ENCODE assay signal across 8 cellular contexts in the genomic region with DNA sequence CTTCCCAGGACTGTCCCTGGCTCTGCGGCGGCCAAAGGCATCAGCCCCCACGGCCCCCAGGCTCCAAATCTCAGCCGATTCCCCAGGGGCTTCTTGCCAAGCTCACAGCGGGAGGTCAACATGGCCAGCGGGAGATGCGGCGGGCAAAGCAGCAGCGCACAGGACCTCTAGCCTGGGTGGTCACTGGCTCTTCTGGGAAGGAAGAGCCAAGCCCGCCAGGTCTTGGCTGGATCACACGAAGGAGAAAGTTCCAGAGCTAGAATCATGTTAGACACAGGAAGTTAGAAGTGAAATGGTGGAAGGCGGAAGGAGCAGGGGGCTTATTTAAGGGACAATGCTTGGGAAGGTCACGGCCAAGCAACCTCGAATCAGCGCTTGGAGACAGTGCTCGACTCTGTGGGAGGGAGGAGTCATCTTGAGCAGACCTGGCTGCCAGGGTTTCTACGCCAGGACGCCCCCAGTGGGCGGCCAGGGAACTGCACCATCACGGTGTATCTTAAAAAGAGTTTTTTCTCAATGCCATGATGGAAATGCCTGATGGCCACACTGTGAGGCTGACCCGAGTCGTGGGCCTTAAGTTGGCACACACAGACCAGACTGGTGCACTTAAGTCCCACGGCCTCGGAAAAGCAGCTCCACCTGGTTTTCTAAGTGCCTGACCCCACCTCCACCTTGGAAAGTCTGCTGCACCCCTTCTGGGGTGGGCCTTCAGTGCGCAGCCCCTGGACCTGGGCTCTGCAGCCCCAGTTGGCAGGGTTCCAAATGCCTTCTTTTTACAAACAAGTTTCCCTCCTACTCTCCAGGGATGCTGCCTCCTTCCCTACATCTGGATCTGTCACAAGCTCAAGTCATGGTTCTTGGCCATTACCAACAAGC. TPM values are rescaled to one million over a fixed set of nuclear protein-coding genes. Genes with fewer than 3 reads are reported as not detected.
A peak's percentile ranks its signal among the peaks of the same experiment; 100 is the strongest.
DNase-seq lines count a peak whose midpoint lies in the region; TF ChIP-seq lines count a peak whose summit lies in the region.

No MANE protein-coding gene starts in this region.

- in situ Hi-C loops in GM13977 (cut with MboI; ENCODE audit: low pct_unique_long_range_greater_than_20kb, low sequenced_read_pairs, unreplicated experiment): no loop called here

- DNase-seq in A172 (ENCODE audit: low spot score): peak; percentile 52
- DNase-seq in GM13977 (ENCODE audit: low spot score): peak; percentile 89
- DNase-seq in NCI-H510A (lab: John Stamatoyannopoulos, UW): peak; percentile 55
- peak; percentile 90 for DNase-seq in activated CD8-positive, alpha-beta memory T cell treated with anti-CD3 and anti-CD28 coated beads for 24 hours
- DNase-seq in effector memory CD4-positive, alpha-beta T cell: peak; percentile 38 to 55 (median 51)
- DNase-seq in mesendoderm: peak; percentile 92
- DNase-seq in stimulated activated CD8-positive, alpha-beta memory T cell treated with anti-CD3 and anti-CD28 coated beads, Interleukin-2, amount 100 ng/mL, for 48 hours (ENCODE audit: low read depth in 2 of 2): peak; percentile 62 to 80
- DNase-seq in GF-D8 (lab: John Stamatoyannopoulos, UW): no peak

- no peaks in the 10 kb centered on the region for H3K79me2 ChIP-seq in mesendoderm (ENCODE audit: control insufficient read depth, insufficient read depth, low read length)

- TF ChIP-seq CTCF in GM13977 (IDR thresholded peaks at IDR 0.05; ENCODE audit: extremely low read depth, insufficient read depth, missing control alignments): peak; percentile 78

- H2BK120ac ChIP-seq in mesendoderm (ENCODE audit: low read depth, low read length): no peak overlapping the region

- H2AK5ac ChIP-seq in mesendoderm (ENCODE audit: low read length): no peak overlapping the region

- no peak overlapping the region for H3K9ac ChIP-seq in mesendoderm (ENCODE audit: low read length)

- H3K18ac ChIP-seq in mesendoderm (ENCODE audit: low read length): no peak overlapping the region

- WGBS in mesendoderm (ENCODE audit: extremely low coverage, insufficient coverage, low lambda C conversion rate): no CpG with 5 or more reads among the region's 25 CpGs

- H3K4ac ChIP-seq in mesendoderm (ENCODE audit: low read depth, low read length): no peak overlapping the region

- no peak overlapping the region for H3K4me2 ChIP-seq in mesendoderm (ENCODE audit: low read length)

- no peak overlapping the region for H3K56ac ChIP-seq in mesendoderm (ENCODE audit: low read length)

- no peak overlapping the region for H4K5ac ChIP-seq in mesendoderm (ENCODE audit: low read length)

- H3K4me1 ChIP-seq in effector memory CD4-positive, alpha-beta T cell (ENCODE audit: control insufficient read depth, insufficient read depth, low read length, poor library complexity, severe bottlenecking): no peaks in the 10 kb centered on the region
- H3K4me1 ChIP-seq in mesendoderm (ENCODE audit: control insufficient read depth, low read depth, low read length): peaks cover 4% of the 10 kb centered on the region

- H3K27ac ChIP-seq in effector memory CD4-positive, alpha-beta T cell (ENCODE audit: insufficient read depth, low read length, poor library complexity, severe bottlenecking): no peak overlapping the region
- H3K27ac ChIP-seq in mesendoderm (ENCODE audit: low read depth, low read length): no peak overlapping the region

- peak overlapping the region; percentile 17 for H2BK5ac ChIP-seq in mesendoderm (ENCODE audit: low read length)

- no peak overlapping the region for H3K4me3 ChIP-seq in effector memory CD4-positive, alpha-beta T cell (ENCODE audit: insufficient read depth, low read depth, low read length, poor library complexity, severe bottlenecking)
- H3K4me3 ChIP-seq in mesendoderm (ENCODE audit: low read length): no peak overlapping the region

- no peaks in the 10 kb centered on the region for H3K9me3 ChIP-seq in effector memory CD4-positive, alpha-beta T cell (ENCODE audit: control insufficient read depth, low read length)

- no peak overlapping the region for H3K23ac ChIP-seq in mesendoderm (ENCODE audit: low read length)

- H3K27me3 ChIP-seq in effector memory CD4-positive, alpha-beta T cell (replicated peaks; ENCODE audit: control insufficient read depth, insufficient read depth, low read length, poor library complexity, severe bottlenecking): no peaks in the 10 kb centered on the region
- H3K27me3 ChIP-seq in mesendoderm (ENCODE audit: insufficient read depth, low read length, poor library complexity): no peaks in the 10 kb centered on the region

- no peaks in the 10 kb centered on the region for H3K79me1 ChIP-seq in mesendoderm (ENCODE audit: low read length)

- no peak overlapping the region for H4K8ac ChIP-seq in mesendoderm (ENCODE audit: low read depth, low read length)

- peaks cover 68% of the 10 kb centered on the region for H3K36me3 ChIP-seq in effector memory CD4-positive, alpha-beta T cell (ENCODE audit: control insufficient read depth, insufficient read depth, low read length)
- H3K36me3 ChIP-seq in mesendoderm (ENCODE audit: control insufficient read depth, insufficient read depth, low read length): peaks cover 11% of the 10 kb centered on the region

- H2BK15ac ChIP-seq in mesendoderm (replicated peaks; ENCODE audit: low read depth): no peak overlapping the region

RNA-seq across cellular contexts. Expression of gene SLC66A1, which starts 29.3 kb away (rescaled TPM):
- total RNA-seq in A172 (2014; rRNA removed; shearing (Covaris generic)): 18.3 and 20.5 TPM in 2 replicates
- 8.8 TPM for polyA plus RNA-seq in mesendoderm (2013, experiment 1 of 2)
- 8.8 TPM for polyA plus RNA-seq in mesendoderm (2013, experiment 2 of 2)

RNA-seq across cellular contexts. Expression of gene AKR7A2, which starts 29.5 kb away (rescaled TPM):
- 90.9 and 96.0 TPM in 2 replicates for total RNA-seq in A172 (2014; rRNA removed; shearing (Covaris generic))
- 22.1 TPM for polyA plus RNA-seq in mesendoderm (2013, experiment 1 of 2)
- 22.1 TPM for polyA plus RNA-seq in mesendoderm (2013, experiment 2 of 2)

RNA-seq across cellular contexts. Expression of gene AKR7A3, which starts 52.9 kb away (rescaled TPM):
- total RNA-seq in A172 (2014; rRNA removed; shearing (Covaris generic)): 0.12 TPM in 1 of 2 replicates, not detected in the other
- polyA plus RNA-seq in mesendoderm (2013, experiment 1 of 2): 0.34 TPM
- polyA plus RNA-seq in mesendoderm (2013, experiment 2 of 2): 0.24 TPM
